Comparison of ENCODE assay signal across 1 cellular context in genomic region chr12:53995311-53996187, GRCh38.
TF ChIP-seq lines count a peak whose summit lies in the region.

No MANE protein-coding gene starts in this region.

TF ChIP-seq in K562, 482 proteins besides CTCF, POLR2A, EP300 and RAD21 (continued from another document and continues in another):
- TF ChIP-seq MGA (IDR thresholded peaks at IDR 0.05), result peak; percentile 54
- peak; percentile 20; the same call in 1 of the 2 replicates for TF ChIP-seq XRCC5 (IDR thresholded peaks at IDR 0.05; ENCODE audit: low read depth, low read length)
- no peak for TF ChIP-seq LEF1 (IDR thresholded peaks at IDR 0.05)
- no peak for TF ChIP-seq ZNF518B (CRISPR knock-in tag; IDR thresholded peaks at IDR 0.05)
- no peak for TF ChIP-seq PHF21A (IDR thresholded peaks at IDR 0.05; ENCODE audit: borderline replicate concordance, low read depth)
- peak; percentile 63; the same call in 1 of the 2 replicates for TF ChIP-seq ARID4B (CRISPR knock-in tag; IDR thresholded peaks at IDR 0.05)
- TF ChIP-seq BRD9 (IDR thresholded peaks at IDR 0.05; ENCODE audit: low read depth, partially characterized antibody), result peak; percentile 30
- no peak for TF ChIP-seq MYNN (IDR thresholded peaks at IDR 0.05)
- TF ChIP-seq MYNN (CRISPR knock-in tag; IDR thresholded peaks at IDR 0.05), result no peak
- no peak for TF ChIP-seq TFE3 (CRISPR knock-in tag; IDR thresholded peaks at IDR 0.05)
- TF ChIP-seq HES1 (IDR thresholded peaks at IDR 0.05; ENCODE audit: low read depth), result no peak
- peak; percentile 83 for TF ChIP-seq KDM5B (IDR thresholded peaks at IDR 0.05; ENCODE audit: insufficient replicate concordance, low read depth, low read length)
- TF ChIP-seq ZBTB1 (CRISPR knock-in tag; IDR thresholded peaks at IDR 0.05; ENCODE audit: borderline replicate concordance, low read depth), result 0 out of 2 replicates have a peak, but pooled peaks have one; percentile 34
- peak; percentile 84 for TF ChIP-seq CXXC5 (CRISPR knock-in tag; IDR thresholded peaks at IDR 0.05)
- TF ChIP-seq ETV5 (CRISPR knock-in tag; IDR thresholded peaks at IDR 0.05; ENCODE audit: low read depth), result peak; percentile 94
- TF ChIP-seq ZNF57 (CRISPR knock-in tag; IDR thresholded peaks at IDR 0.05), result no peak
- TF ChIP-seq SMAD2 (IDR thresholded peaks at IDR 0.05; ENCODE audit: low read depth, low read length), result no peak
- no peak for TF ChIP-seq RBM25 (IDR thresholded peaks at IDR 0.05; ENCODE audit: low read depth, low read length, severe bottlenecking)
- no peak for TF ChIP-seq KAT2B (IDR thresholded peaks at IDR 0.05; ENCODE audit: low read depth, low read length)
- TF ChIP-seq ZNF316 (IDR thresholded peaks at IDR 0.05), result no peak
- TF ChIP-seq GABPB1 (CRISPR knock-in tag; IDR thresholded peaks at IDR 0.05), result peak; percentile 84
- TF ChIP-seq ZNF785 (CRISPR knock-in tag; IDR thresholded peaks at IDR 0.05), result no peak
- TF ChIP-seq BCOR (IDR thresholded peaks at IDR 0.05), result no peak
- TF ChIP-seq SREBF1 (IDR thresholded peaks at IDR 0.05; ENCODE audit: borderline replicate concordance, low read depth, low read length), result no peak
- TF ChIP-seq PATZ1 (CRISPR knock-in tag; IDR thresholded peaks at IDR 0.05; ENCODE audit: borderline replicate concordance), result peak; percentile 64; the same call in 1 of the 2 replicates
- no peak for TF ChIP-seq FOXK1 (CRISPR knock-in tag; IDR thresholded peaks at IDR 0.05; ENCODE audit: borderline replicate concordance)
- TF ChIP-seq PKNOX1 (IDR thresholded peaks at IDR 0.05), result no peak
- TF ChIP-seq MTA3 (IDR thresholded peaks at IDR 0.05; ENCODE audit: borderline replicate concordance), result peak; percentile 26; the same call in 1 of the 2 replicates
- TF ChIP-seq POLR2G (IDR thresholded peaks at IDR 0.05; ENCODE audit: low read depth, low read length), result peak; percentile 95
- TF ChIP-seq ZNF696 (CRISPR knock-in tag; conservative IDR thresholded peaks at IDR 0.05), result no peak
- no peak for TF ChIP-seq RFX5 (IDR thresholded peaks at IDR 0.05; ENCODE audit: low read depth, low read length)
- no peak for TF ChIP-seq SPI1 (IDR thresholded peaks at IDR 0.05; ENCODE audit: borderline replicate concordance, low read depth, low read length)
- TF ChIP-seq SRSF3 (IDR thresholded peaks at IDR 0.05; ENCODE audit: insufficient read depth, low read length), result no peak
- no peak for TF ChIP-seq TSC22D4 (tag; IDR thresholded peaks at IDR 0.05)
